In the genomic region with DNA sequence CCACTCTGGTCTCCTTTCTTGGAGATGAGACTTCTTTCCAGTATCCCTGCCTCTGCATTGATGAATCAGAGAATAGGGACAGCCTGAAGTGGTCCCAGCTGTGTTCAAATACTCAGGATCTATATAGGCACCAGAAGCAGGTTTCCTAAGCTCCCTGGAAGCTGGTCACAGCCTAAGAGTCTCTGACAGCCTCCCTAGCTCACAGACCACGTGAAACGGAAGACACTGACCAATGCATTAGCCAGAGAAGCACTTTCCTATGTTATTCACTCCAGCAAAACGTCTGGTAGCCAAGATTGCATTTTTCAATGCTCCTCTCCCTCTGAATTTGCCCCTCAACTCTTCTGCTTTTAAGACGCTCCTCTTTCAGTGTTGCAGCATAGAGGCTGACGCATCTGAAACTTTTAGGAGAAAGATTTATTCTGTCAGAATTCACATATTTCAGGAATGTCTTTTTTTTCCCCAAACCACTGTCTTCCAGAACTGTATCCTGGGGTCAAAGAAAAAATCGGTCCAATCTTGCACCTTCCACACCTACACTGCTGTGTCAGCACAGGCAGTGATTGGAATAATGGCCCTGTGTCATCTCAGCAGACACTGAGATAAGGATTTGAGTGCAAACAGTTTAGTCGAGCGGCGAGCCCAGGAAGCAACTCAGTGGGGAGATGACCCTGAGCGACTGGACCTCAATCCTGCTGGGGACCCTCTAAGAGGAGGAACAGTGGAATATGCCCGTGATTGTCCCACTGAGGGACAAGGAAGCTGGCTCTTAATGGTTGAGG, we compare ENCODE assay signal across 15 cellular contexts.
DNase-seq lines count a peak whose midpoint lies in the region; ATAC-seq and TF ChIP-seq lines count a peak whose summit lies in the region.
"Had no signal": no experiment of that assay in that cellular context is flagged by ENCODE, and none has a peak within 500 bp of the region (broad histone marks: within the 10 kb centered on the region; RNA-seq: fewer than 3 reads in every experiment).

No MANE protein-coding gene starts in this region.

- no peaks in the 10 kb centered on the region for H3K27me3 ChIP-seq in PC-3 (ENCODE audit: low read length)
- no peaks in the 10 kb centered on the region for H3K27me3 ChIP-seq in hepatocyte
- H3K27me3 ChIP-seq in transverse colon = no peaks in the 10 kb centered on the region
- H3K27me3 ChIP-seq: BLaER1 treated with 17β-estradiol and CSF1 and Interleukin-3, amounts not matched to agents 10 nM and 100 nM; SJSA1 had no signal

- H3K9ac ChIP-seq in PC-3 (ENCODE audit: low read length) = no peak overlapping the region
- H3K9ac ChIP-seq: BLaER1 treated with 17β-estradiol and CSF1 and Interleukin-3, amounts not matched to agents 10 nM and 100 nM had no signal

- H3K4me2 ChIP-seq in PC-3 (ENCODE audit: low read length) (peak overlapping the region; percentile 78), hepatocyte (peak overlapping the region; percentile 50)

- TF ChIP-seq CTCF in PC-3 (conservative IDR thresholded peaks at IDR 0.05; ENCODE audit: low read depth, low read length) = no peak
- TF ChIP-seq CTCF in hepatocyte (IDR thresholded peaks at IDR 0.05; ENCODE audit: poor library complexity) = no peak
- no peak for TF ChIP-seq CTCF in transverse colon (IDR thresholded peaks at IDR 0.05)

- H3K9me3 ChIP-seq in PC-3 (ENCODE audit: low read length) (no peaks in the 10 kb centered on the region), hepatocyte (ENCODE audit: low read depth) (no peaks in the 10 kb centered on the region), transverse colon (no peaks in the 10 kb centered on the region)
- H3K9me3 ChIP-seq: HAP-1, SJSA1 had no signal

- H3K79me2 ChIP-seq in PC-3 (ENCODE audit: low read length) (no peaks in the 10 kb centered on the region), hepatocyte (no peaks in the 10 kb centered on the region)

- 58% methylated on average over 11 of the region's 11 CpGs for WGBS in hepatocyte (ENCODE audit: low lambda C conversion rate, missing lambda C conversion rate)
- WGBS in transverse colon (ENCODE audit: low coverage in 1 of 2), 2 donors = 30 to 58% methylated on average over 3 to 11 of the region's 11 CpGs

- H2AFZ ChIP-seq in PC-3 (ENCODE audit: low read length) = no peak overlapping the region
- H2AFZ ChIP-seq in hepatocyte = no peak overlapping the region

- H3K4me1 ChIP-seq in PC-3 (ENCODE audit: insufficient read depth, low read length) (peaks cover 23% of the 10 kb centered on the region), hepatocyte (ENCODE audit: insufficient read depth) (peaks cover 24% of the 10 kb centered on the region), transverse colon (peaks cover 9 to 23% (median 16%) of the 10 kb centered on the region in 4 donors)
- H3K4me1 ChIP-seq: HAP-1 had no signal

- peak; percentile 53 for DNase-seq in EH (ENCODE audit: low read depth)
- peak; percentile 18 for DNase-seq in PC-3
- DNase-seq in hepatocyte (ENCODE audit: low spot score) = no peak
- DNase-seq in transverse colon = no peak
- no peak for DNase-seq in HK-2 (ENCODE audit: unreplicated experiment)
- DNase-seq: activated effector memory CD4-positive, alpha-beta T cell treated with anti-CD3 and anti-CD28 coated beads, Interleukin-2, amount 50 U/mL, for 16 hours; NCI-H1694 treated with DMSO at 0.1 percent for 48 hours; stimulated activated CD4-positive, alpha-beta T cell treated with anti-CD3 and anti-CD28 coated beads, Interleukin-4, amount 100 ng/mL, for 24 hours; stimulated activated CD8-positive, alpha-beta memory T cell treated with anti-CD3 and anti-CD28 coated beads, Interleukin-4, amount 100 ng/mL, for 48 hours; T-helper 9 cell had no signal

- no peak for TF ChIP-seq EP300 in transverse colon (IDR thresholded peaks at IDR 0.05; ENCODE audit: low read depth)

- H3K4me3 ChIP-seq in PC-3 (ENCODE audit: low read length) (no peak overlapping the region), hepatocyte (no peak overlapping the region), transverse colon (no peak overlapping the region)
- H3K4me3 ChIP-seq: BLaER1 treated with 17β-estradiol and CSF1 and Interleukin-3, amounts not matched to agents 10 nM and 100 nM; HAP-1; SJSA1 had no signal

- peak; percentile 17 for ATAC-seq in PC-3
- no peak for ATAC-seq in HG03342 (IDR thresholded peaks at IDR 0.05; ENCODE audit: unreplicated experiment)
- no peak for ATAC-seq in GM18519 (IDR thresholded peaks at IDR 0.05; ENCODE audit: low FRiP score, unreplicated experiment)

- intact Hi-C loops in PC-3 (cut with micrococcal nuclease) (loop anchor here (5.0 kb wide), 1 partner anchor 36 kb away; no protein-coding TSS in a partner anchor), transverse colon (cut with DNase I; ENCODE audit: low total_unique reads) (no loop called here)

- no TSS peak for BruUV-seq in PC-3 (replicated peaks; lab: Mats Ljungman, UMichigan)

- POLR2A ChIA-PET in PC-3 (lab: Charles Lee; ENCODE audit: unreplicated experiment) = no interaction called here

- CTCF ChIA-PET in PC-3 (lab: Charles Lee) = no interaction called here

- no peaks in the 10 kb centered on the region for H3K9me2 ChIP-seq in PC-3 (replicated peaks; ENCODE audit: low read length)
- no peaks in the 10 kb centered on the region for H3K9me2 ChIP-seq in hepatocyte (replicated peaks; ENCODE audit: insufficient read depth)

- no peak for TF ChIP-seq POLR2A in transverse colon (IDR thresholded peaks at IDR 0.05)

- H4K20me1 ChIP-seq in PC-3 (ENCODE audit: low read length) (no peaks in the 10 kb centered on the region), hepatocyte (ENCODE audit: insufficient read depth, poor library complexity, severe bottlenecking) (no peaks in the 10 kb centered on the region)
- H4K20me1 ChIP-seq: BLaER1 treated with 17β-estradiol and CSF1 and Interleukin-3, amounts not matched to agents 10 nM and 100 nM had no signal

- H3F3A ChIP-seq in PC-3 (ENCODE audit: low read length, unreplicated experiment) = no peaks in the 10 kb centered on the region

- H3K27ac ChIP-seq in PC-3 (ENCODE audit: low read length) (no peak overlapping the region), hepatocyte (peak overlapping the region; percentile 74), transverse colon (peak overlapping the region; percentile 45 to 78 (median 59))
- H3K27ac ChIP-seq: BLaER1 treated with 17β-estradiol and CSF1 and Interleukin-3, amounts not matched to agents 10 nM and 100 nM; SJSA1 had no signal

- in situ Hi-C loops in transverse colon (cut with MboI; ENCODE audit: low pct_ligation_motif_present in 1 of 4, low pct_unique_long_range_greater_than_20kb in 1 of 4, low sequenced_read_pairs in 3 of 4) = no loop called here

- H3K36me3 ChIP-seq in PC-3 (ENCODE audit: low read depth, low read length) (no peaks in the 10 kb centered on the region), hepatocyte (replicated peaks; ENCODE audit: insufficient read depth, low read depth) (no peaks in the 10 kb centered on the region), transverse colon (no peaks in the 10 kb centered on the region)
- H3K36me3 ChIP-seq: BLaER1 treated with 17β-estradiol and CSF1 and Interleukin-3, amounts not matched to agents 10 nM and 100 nM; HAP-1; SJSA1 had no signal

Comparison
In these comparisons a context has a peak if more than half of its experiments do, and no peak if none do; other contexts are left out.
1. DNase-seq: peak in EH (single experiment) and PC-3 (single experiment); none in hepatocyte (single experiment), transverse colon (single experiment) and HK-2 (single experiment).